Comparison of ENCODE assay signal across 20 cellular contexts in genomic region chr3:14837188-14837587, GRCh38. TPM values are rescaled to one million over a fixed set of nuclear protein-coding genes. Genes with fewer than 3 reads are reported as not detected.
DNase-seq lines count a peak whose midpoint lies in the region; FAIRE-seq and TF ChIP-seq lines count a peak whose summit lies in the region.
"Had no signal": no experiment of that assay in that cellular context is flagged by ENCODE, and none has a peak within 500 bp of the region (broad histone marks: within the 10 kb centered on the region; RNA-seq: fewer than 3 reads in every experiment).

No MANE protein-coding gene starts in this region.

- H3K4me3 ChIP-seq in H1 (ENCODE audit: extremely low read depth in 1 of 4, insufficient read depth in 2 of 4, low read depth in 3 of 4, low read length in 4 of 4): no peak overlapping the region
- no peak overlapping the region for H3K4me3 ChIP-seq in mucosa of stomach (ENCODE audit: low read length)
- H3K4me3 ChIP-seq in suprapubic skin: no peak overlapping the region

- no peak for FAIRE-seq in H1 (lab: Jason Lieb, UNC)
- FAIRE-seq: endothelial cell of umbilical vein, GM12891, H54, HepG2 had no signal

- no peaks in the 10 kb centered on the region for H3K36me3 ChIP-seq in H1 (ENCODE audit: control insufficient read depth in 2 of 4, insufficient read depth in 4 of 4, low read length in 3 of 4)
- H3K36me3 ChIP-seq in mucosa of stomach (ENCODE audit: control insufficient read depth, insufficient read depth, low read length): no peaks in the 10 kb centered on the region
- no peaks in the 10 kb centered on the region for H3K36me3 ChIP-seq in suprapubic skin

- no peak overlapping the region for H3K4me2 ChIP-seq in H1 (ENCODE audit: insufficient read depth in 1 of 2, low read depth in 2 of 2, low read length in 2 of 2)

- H2BK120ac ChIP-seq in H1 (replicated peaks; ENCODE audit: low read depth, low read length): no peak overlapping the region

- TF ChIP-seq EP300 in H1 (IDR thresholded peaks at IDR 0.05; ENCODE audit: borderline replicate concordance in 1 of 2, low read depth in 2 of 2, low read length in 2 of 2) (no peak), suprapubic skin (IDR thresholded peaks at IDR 0.05) (no peak)

- peaks cover 1 to 11% (median 6%) of the 10 kb centered on the region in 4 experiments; a peak in 3 of 7 replicates for H3K4me1 ChIP-seq in H1 (replicated peaks in 1 of 4; ENCODE audit: control insufficient read depth in 3 of 4, insufficient read depth in 4 of 4, low read length in 3 of 4)
- peaks cover 16% of the 10 kb centered on the region for H3K4me1 ChIP-seq in mucosa of stomach (ENCODE audit: control insufficient read depth, insufficient read depth, low read length)
- peaks cover 35% of the 10 kb centered on the region for H3K4me1 ChIP-seq in suprapubic skin

- H2AK5ac ChIP-seq in H1 (ENCODE audit: low read depth, low read length): no peak overlapping the region

- no peak for TF ChIP-seq RAD21 in H1 (IDR thresholded peaks at IDR 0.05 in 1 of 2, conservative IDR thresholded peaks at IDR 0.05 in 1 of 2; ENCODE audit: low read depth in 2 of 2, low read length in 2 of 2)

- H2AFZ ChIP-seq in H1 (ENCODE audit: low read length): no peak overlapping the region

- H3K14ac ChIP-seq in H1 (ENCODE audit: insufficient read length): no peak overlapping the region

- H4K5ac ChIP-seq in H1 (ENCODE audit: insufficient read length, low read depth, low read length): no peak overlapping the region

- DNase-seq in NCI-H2227 treated with DMSO at 0.1 percent for 48 hours (lab: John Stamatoyannopoulos, UW) (peak; percentile 14), H1 (ENCODE audit: low read depth in 1 of 2, low spot score in 2 of 2) (no peak), suprapubic skin (ENCODE audit: low spot score in 2 of 2) (no peak), kidney tubule cell (ENCODE audit: low spot score) (no peak), DMS53 treated with DMSO at 0.1 percent for 48 hours (lab: John Stamatoyannopoulos, UW; ENCODE audit: unreplicated experiment) (no peak)
- no peak for DNase-seq in stimulated activated CD4-positive, alpha-beta T cell treated with anti-CD3 and anti-CD28 coated beads, Interleukin-4, amount 100 ng/mL, for 1 hour
- DNase-seq: anterior cingulate cortex, Calu3, caudate nucleus, NCI-H1048, NCI-H187, NCI-H748 treated with DMSO at 0.1 percent for 48 hours had no signal

- H3K9ac ChIP-seq in H1 (replicated peaks in 1 of 4; ENCODE audit: extremely low read depth in 1 of 4, low read depth in 3 of 4, low read length in 3 of 4) (no peak overlapping the region), mucosa of stomach (ENCODE audit: low read length) (peak overlapping the region; percentile 22)

- WGBS in H1 (ENCODE audit: extremely low coverage in 1 of 2, insufficient coverage in 1 of 2, insufficient read length in 1 of 2, insufficient replicate concordance in 2 of 2, low coverage in 1 of 2, low lambda C conversion rate in 2 of 2, missing lambda C conversion rate in 1 of 2), 2 experiments: 84% methylated on average over 8 of the region's 8 CpGs; no CpG with 5 or more reads in 1 of the 2 experiments
- WGBS in suprapubic skin: 65% methylated on average over 7 of the region's 8 CpGs

- no peaks in the 10 kb centered on the region for H3K23me2 ChIP-seq in H1 (ENCODE audit: low read depth, low read length)

- H3K27me3 ChIP-seq in H1 (replicated peaks in 1 of 4; ENCODE audit: control insufficient read depth in 3 of 4, extremely low read depth in 1 of 4, insufficient read depth in 3 of 4, low read length in 3 of 4) (no peaks in the 10 kb centered on the region), mucosa of stomach (ENCODE audit: control insufficient read depth, insufficient read depth, low read length) (peaks cover 10% of the 10 kb centered on the region), suprapubic skin (peaks cover 3% of the 10 kb centered on the region)

- no peaks in the 10 kb centered on the region for H3K79me2 ChIP-seq in H1 (ENCODE audit: control insufficient read depth in 1 of 2, insufficient read depth in 2 of 2, low read length in 2 of 2)

- H2BK15ac ChIP-seq in H1 (ENCODE audit: low read length): peak overlapping the region; percentile 4; the same call in 1 of the 2 replicates

- peaks cover 0 to 2% of the 10 kb centered on the region in 2 experiments for H4K20me1 ChIP-seq in H1 (replicated peaks in 1 of 2; ENCODE audit: control insufficient read depth in 1 of 2, insufficient read depth in 2 of 2, low read length in 2 of 2)

- no peaks in the 10 kb centered on the region; a peak in 1 of 4 replicates for H3K9me3 ChIP-seq in H1 (ENCODE audit: insufficient read depth in 2 of 2, low read depth in 1 of 2, low read length in 1 of 2)
- H3K9me3 ChIP-seq in mucosa of stomach (ENCODE audit: control insufficient read depth, low read length): no peaks in the 10 kb centered on the region
- no peaks in the 10 kb centered on the region for H3K9me3 ChIP-seq in suprapubic skin

- no peak for TF ChIP-seq POLR2A in H1 (IDR thresholded peaks at IDR 0.05; ENCODE audit: control extremely low read depth in 1 of 2, low read depth in 2 of 2, low read length in 2 of 2)
- no peak for TF ChIP-seq POLR2A in suprapubic skin (IDR thresholded peaks at IDR 0.05)

- H2BK5ac ChIP-seq in H1 (ENCODE audit: low read depth, low read length): no peak overlapping the region; the same call in 1 of the 2 replicates

- POLR2A ChIA-PET in H1 (lab: Charles Lee; ENCODE audit: partially characterized antibody): interaction anchor here (1.5 kb wide), 1 partner anchor 13 kb away, joined by 3 read pairs; no protein-coding TSS in a partner anchor

- H3K18ac ChIP-seq in H1 (ENCODE audit: extremely low read depth, low read length): no peak overlapping the region

- H3K27ac ChIP-seq in H1 (ENCODE audit: low read depth, low read length): no peak overlapping the region
- H3K27ac ChIP-seq in suprapubic skin: peak overlapping the region; percentile 16
- H3K27ac ChIP-seq: VCaP had no signal

- CTCF ChIA-PET in H1 (lab: Charles Lee; ENCODE audit: partially characterized antibody): interaction anchor here (1.0 to 2.1 kb wide), 11 partner anchors 9 to 84 kb away, joined by 3 to 7 read pairs (median 3); no protein-coding TSS in a partner anchor

- H3K4ac ChIP-seq in H1 (replicated peaks; ENCODE audit: insufficient read length, low read depth, low read length): no peak overlapping the region

- H4K91ac ChIP-seq in H1 (replicated peaks; ENCODE audit: insufficient read length, low read length): no peak overlapping the region

- no peak overlapping the region for H3K23ac ChIP-seq in H1 (ENCODE audit: insufficient read length)

- no peak overlapping the region for H4K8ac ChIP-seq in H1 (ENCODE audit: extremely low read depth, insufficient read depth, low read length)

- no peak overlapping the region for H2BK20ac ChIP-seq in H1 (ENCODE audit: low read length)

- H2BK12ac ChIP-seq in H1 (ENCODE audit: low read depth, low read length): no peak overlapping the region

- peaks cover 4% of the 10 kb centered on the region; the same call in 1 of the 2 replicates for H3K79me1 ChIP-seq in H1 (ENCODE audit: low read depth, low read length)

- H3K56ac ChIP-seq in H1 (replicated peaks; ENCODE audit: insufficient read length, low read depth, low read length): no peak overlapping the region

- no peak for TF ChIP-seq CTCF in H1 (IDR thresholded peaks at IDR 0.05; ENCODE audit: control extremely low read depth in 1 of 3, insufficient read depth in 1 of 3, low read depth in 1 of 3, low read length in 3 of 3)
- no peak for TF ChIP-seq CTCF in suprapubic skin (IDR thresholded peaks at IDR 0.05)

TF ChIP-seq in H1, 55 proteins besides CTCF, POLR2A, EP300 and RAD21:
- TF ChIP-seq JUND (IDR thresholded peaks at IDR 0.05; ENCODE audit: low read length) (no peak), CHD1 (IDR thresholded peaks at IDR 0.05; ENCODE audit: low read depth, low read length) (no peak), TAF7 (optimal IDR thresholded peaks at IDR 0.05; ENCODE audit: borderline replicate concordance, low read depth, low read length) (no peak), FOSL1 (IDR thresholded peaks at IDR 0.05; ENCODE audit: insufficient read depth, low read depth, low read length) (no peak), CEBPB (IDR thresholded peaks at IDR 0.05; ENCODE audit: low read depth, low read length) (no peak), JUN (IDR thresholded peaks at IDR 0.05; ENCODE audit: low read depth, low read length) (no peak)
TF ChIP-seq in H1: peak in this region for 0.

RNA-seq across cellular contexts. Expression of gene FGD5, which starts 18.4 kb away (rescaled TPM):
- 14.3 and 15.3 TPM in 2 replicates for total RNA-seq in H1 (2021; fragmentation: NEBNext Ultra II Directional; extraction: Animal tissue kit (Norgen Biotek cat#: 25700))
- polyA plus RNA-seq in H1 (2011; rRNA removed): 4.7 and 6.0 TPM in 2 replicates
- polyA plus RNA-seq in H1 (2011; cell fraction: cytosol; rRNA removed): 6.1 TPM
- 8.1 TPM for polyA plus RNA-seq in H1 (2011; cell fraction: nucleus; rRNA removed)
- polyA plus RNA-seq in H1 (2012, experiment 1 of 2): 6.0 to 11.3 TPM (median 8.8 TPM) in 4 replicates
- 4.3 TPM for polyA plus RNA-seq in H1 (2012, experiment 2 of 2)
- polyA plus RNA-seq in H1 (2013, experiment 1 of 2): 9.0 TPM
- polyA plus RNA-seq in H1 (2013, experiment 2 of 2): 9.6 TPM
- 9.0 and 9.7 TPM in 2 replicates for polyA minus RNA-seq in H1 (2011; rRNA and poly(A)+ RNA removed)
- 6.8 TPM for polyA minus RNA-seq in H1 (2011; cell fraction: cytosol; rRNA and poly(A)+ RNA removed)
- polyA minus RNA-seq in H1 (2011; cell fraction: nucleus; rRNA and poly(A)+ RNA removed): 7.9 TPM
- total RNA-seq in suprapubic skin: 10 to 100 TPM in 2 of 4 donors, 1 to 10 TPM in 2; 2.8 to 15.5 (median 7.1) TPM
- total RNA-seq: activated T-helper 1 cell treated with anti-CD3 and anti-CD28 coated beads, Interleukin-12 subunit alpha, Interleukin-12 subunit beta, Interleukin-2, Interleukin-4 antibody, amounts not matched to agents 30 ng/mL and 10 ng/mL and 1 ng/mL, durations not matched to agents 14 hours and 24 hours and 36 hours; Calu3; HepG2 had no signal
- polyA plus RNA-seq: CD14-positive monocyte had no signal
